Comparison of ENCODE assay signal across 16 cellular contexts in genomic region chr5:1168751-1169607, GRCh38. TPM values are rescaled to one million over a fixed set of nuclear protein-coding genes. Genes with fewer than 3 reads are reported as not detected.
DNase-seq lines count a peak whose midpoint lies in the region; ATAC-seq, FAIRE-seq and TF ChIP-seq lines count a peak whose summit lies in the region.
"Had no signal": no experiment of that assay in that cellular context is flagged by ENCODE, and none has a peak within 500 bp of the region (broad histone marks: within the 10 kb centered on the region; RNA-seq: fewer than 3 reads in every experiment).

No MANE protein-coding gene starts in this region.

- BruUV-seq in K562 (replicated peaks; lab: Mats Ljungman, UMichigan), result no TSS peak

- in situ Hi-C loops in K562 (cut with MboI), result loop anchor here (5.0 kb wide), 1 partner anchor 473 kb away; no protein-coding TSS in a partner anchor

- H3K9me3 ChIP-seq in left ventricle myocardium inferior (replicated peaks) (no peaks in the 10 kb centered on the region), K562 (replicated peaks; ENCODE audit: control insufficient read depth, insufficient read depth, low read depth, low read length) (no peaks in the 10 kb centered on the region)
- H3K9me3 ChIP-seq: gastrocnemius medialis, suprapubic skin had no signal

- peak; percentile 15 for DNase-seq in left cardiac atrium
- no peak for DNase-seq in left ventricle myocardium inferior
- peak; percentile 88 for DNase-seq in MV-4-11 (lab: John Stamatoyannopoulos, UW)
- DNase-seq in K562 (ENCODE audit: extremely low read depth in 1 of 4, low spot score in 3 of 4), result no peak
- no peak for DNase-seq in effector memory CD8-positive, alpha-beta T cell
- no peak for DNase-seq in activated CD4-positive, alpha-beta T cell treated with anti-CD3 and anti-CD28 coated beads for 48 hours
- DNase-seq in head of caudate nucleus, result no peak
- DNase-seq: NK-92 treated with Interleukin-12 subunit alpha and Interleukin-12 subunit beta, amount 100 ng/mL, for 24 hours had no signal

- H2AFZ ChIP-seq in K562 (ENCODE audit: low read depth, low read length), result no peak overlapping the region

- peaks cover 21 to 56% of the 10 kb centered on the region in 2 donors for H3K27me3 Mint-ChIP-seq in effector memory CD8-positive, alpha-beta T cell

- WGBS in K562 (ENCODE audit: insufficient coverage, low coverage, missing lambda C conversion rate), result 37% methylated on average over 38 of the region's 38 CpGs

- no peak for FAIRE-seq in K562 (lab: Jason Lieb, UNC)

- H3K4me1 ChIP-seq in left ventricle myocardium inferior (peaks cover 15% of the 10 kb centered on the region), K562 (replicated peaks in 1 of 2; ENCODE audit: control insufficient read depth in 2 of 2, insufficient read depth in 2 of 2, low read length in 2 of 2) (peaks cover 2 to 33% of the 10 kb centered on the region in 2 experiments; a peak in 4 of 5 replicates)
- H3K4me1 ChIP-seq: gastrocnemius medialis had no signal

- no peak for TF ChIP-seq POLR2A in K562 (conservative IDR thresholded peaks at IDR 0.05)

- H3K27ac ChIP-seq in left ventricle myocardium inferior (replicated peaks) (no peak overlapping the region), K562 (ENCODE audit: extremely low read depth, low read depth, low read length) (no peak overlapping the region)
- H3K27ac ChIP-seq: dorsolateral prefrontal cortex, gastrocnemius medialis, suprapubic skin, WERI-Rb-1 had no signal

- CTCF ChIA-PET in K562 (lab: Yijun Ruan, JAX; ENCODE audit: low intra/inter-chr PET ratio), result interaction anchor here (0.7 to 2.7 kb wide), 10 partner anchors 13 to 476 kb away, joined by 3 to 25 read pairs (median 10); no protein-coding TSS in a partner anchor

- no peak overlapping the region for H3K27ac Mint-ChIP-seq in effector memory CD8-positive, alpha-beta T cell
- H3K27ac Mint-ChIP-seq: activated CD4-positive, alpha-beta memory T cell treated with anti-CD3 and anti-CD28 coated beads, Interleukin-2, amount 10 ng/mL, durations not matched to agents 7 days and 5 days had no signal

- POLR2A ChIA-PET in K562 (lab: Yijun Ruan, JAX), result interaction anchor here (0.5 to 1.0 kb wide), 4 partner anchors 50 to 142 kb away, joined by 3 to 4 read pairs (median 3); no protein-coding TSS in a partner anchor

- TF ChIP-seq RAD21 in K562 (CRISPR knock-in tag; conservative IDR thresholded peaks at IDR 0.05 in 1 of 2, IDR thresholded peaks at IDR 0.05 in 1 of 2), result no peak

- no peaks in the 10 kb centered on the region for H3K9me1 ChIP-seq in K562 (ENCODE audit: control insufficient read depth, insufficient read depth, low read length)

- no peak for TF ChIP-seq EP300 in K562 (IDR thresholded peaks at IDR 0.05; ENCODE audit: low read length)

- H3K36me3 Mint-ChIP-seq in effector memory CD8-positive, alpha-beta T cell (ENCODE audit: insufficient read depth), result no peaks in the 10 kb centered on the region
- H3K36me3 Mint-ChIP-seq: CD8-positive, alpha-beta memory T cell had no signal

- H3K4me3 ChIP-seq in left ventricle myocardium inferior (no peak overlapping the region), K562 (no peak overlapping the region)
- H3K4me3 ChIP-seq: suprapubic skin had no signal

- peak overlapping the region in 1 of 2 donors; percentile 44 for H3K4me3 Mint-ChIP-seq in effector memory CD8-positive, alpha-beta T cell

- H4K20me1 ChIP-seq in K562 (replicated peaks; ENCODE audit: control insufficient read depth, insufficient read depth, low read length), result peaks cover 14% of the 10 kb centered on the region

- no peaks in the 10 kb centered on the region for H3K79me2 ChIP-seq in K562 (ENCODE audit: control insufficient read depth, insufficient read depth, low read length)

- H3K27me3 ChIP-seq in left ventricle myocardium inferior (ENCODE audit: low read depth) (peaks cover 4% of the 10 kb centered on the region), K562 (ENCODE audit: control insufficient read depth in 2 of 2, insufficient read depth in 2 of 2, low read length in 2 of 2) (peaks cover 10 to 42% of the 10 kb centered on the region in 2 experiments)

- peaks cover 7 to 10% of the 10 kb centered on the region in 2 donors for H3K4me1 Mint-ChIP-seq in effector memory CD8-positive, alpha-beta T cell (ENCODE audit: low read depth in 2 of 2)

- no peak overlapping the region for H3K4me2 ChIP-seq in K562 (ENCODE audit: insufficient read depth, low read length)

- no peak overlapping the region for H3K9ac ChIP-seq in K562 (ENCODE audit: insufficient read depth in 1 of 2, low read depth in 2 of 2, low read length in 2 of 2)

- H3K36me3 ChIP-seq in left ventricle myocardium inferior, result no peaks in the 10 kb centered on the region
- no peaks in the 10 kb centered on the region for H3K36me3 ChIP-seq in K562 (ENCODE audit: control insufficient read depth, insufficient read depth, low read length)
- H3K36me3 ChIP-seq: gastrocnemius medialis, suprapubic skin, WERI-Rb-1 had no signal

- TF ChIP-seq CTCF in left ventricle myocardium inferior (IDR thresholded peaks at IDR 0.05; ENCODE audit: borderline replicate concordance), result no peak
- TF ChIP-seq CTCF in K562 (IDR thresholded peaks at IDR 0.05 in 2 of 3, conservative IDR thresholded peaks at IDR 0.05 in 1 of 3; ENCODE audit: insufficient read depth in 2 of 3, low read depth in 1 of 3, low read length in 3 of 3), result no peak

- no peak for ATAC-seq in left cardiac atrium
- ATAC-seq in K562, result no peak
- no peak for ATAC-seq in effector memory CD8-positive, alpha-beta T cell (replicated peaks)

- H3K9me3 Mint-ChIP-seq in effector memory CD8-positive, alpha-beta T cell, result no peaks in the 10 kb centered on the region
- H3K9me3 Mint-ChIP-seq: activated CD4-positive, alpha-beta memory T cell treated with anti-CD3 and anti-CD28 coated beads, Interleukin-2, amount 10 ng/mL, durations not matched to agents 7 days and 5 days; CD8-positive, alpha-beta memory T cell had no signal

- intact Hi-C loops in left cardiac atrium (cut with DNase I) (loop anchor here (5.0 to 10.0 kb wide), 3 partner anchors 244 to 478 kb away; no protein-coding TSS in a partner anchor), left ventricle myocardium inferior (cut with micrococcal nuclease) (no loop called here), K562 (cut with micrococcal nuclease) (loop anchor here (1.0 to 10.0 kb wide), 5 partner anchors 35 to 476 kb away; no protein-coding TSS in a partner anchor), head of caudate nucleus (cut with DNase I) (loop anchor here (10.0 kb wide), 2 partner anchors 244 to 476 kb away; no protein-coding TSS in a partner anchor)

RNA-seq across cellular contexts. Expression of gene SLC6A19, which starts 32.4 kb away (rescaled TPM):
- not detected for total RNA-seq in left cardiac atrium
- total RNA-seq in left ventricle myocardium inferior, result not detected
- total RNA-seq in K562 (2011; cell fraction: chromatin; rRNA removed; ENCODE audit: low replicate concordance), result 1.7 and 3.2 TPM in 2 replicates
- 2.1 and 2.2 TPM in 2 replicates for total RNA-seq in K562 (2011; cell fraction: nucleolus; rRNA removed)
- 1.5 and 1.6 TPM in 2 replicates for total RNA-seq in K562 (2011; cell fraction: nucleoplasm; rRNA removed)
- 0.59 and 1.3 TPM in 2 replicates for total RNA-seq in K562 (2014; rRNA removed)
- total RNA-seq in K562 (2014; rRNA removed; fragmentation: Illumina TruSeq; extraction: Trizol), result 0.26 and 0.47 TPM in 2 replicates
- 0.43 and 0.49 TPM in 2 replicates for total RNA-seq in K562 (2015; rRNA removed; fragmentation: Illumina TruSeq; extraction: Trizol)
- 1.3 and 1.6 TPM in 2 replicates for total RNA-seq in K562 (2021)
- polyA plus RNA-seq in K562 (2011; rRNA removed), result 0.26 and 0.65 TPM in 2 replicates
- 0.27 and 1.1 TPM in 2 replicates for polyA plus RNA-seq in K562 (2011; cell fraction: cytosol; rRNA removed)
- 1.4 and 5.0 TPM in 2 replicates for polyA plus RNA-seq in K562 (2011; cell fraction: nucleus; rRNA removed)
- polyA plus RNA-seq in K562 (2012), result 4.1 and 5.2 TPM in 2 replicates
- 0.74 and 1.1 TPM in 2 replicates for polyA plus RNA-seq in K562 (2014; fragmentation: Illumina TruSeq; extraction: Trizol)
- polyA plus RNA-seq in K562 (2014; fragmentation: Nextera tagmentation; extraction: Ambion mirVana), result under 1 TPM; 0.03 to 0.04 TPM
- polyA plus RNA-seq in K562 (2014; rRNA removed), result 1.0 and 1.1 TPM in 2 replicates
- 0.21 and 1.3 TPM in 2 replicates for polyA minus RNA-seq in K562 (2011; rRNA and poly(A)+ RNA removed)
- 0.27 and 0.95 TPM in 2 replicates for polyA minus RNA-seq in K562 (2011; cell fraction: cytosol; rRNA and poly(A)+ RNA removed)
- polyA minus RNA-seq in K562 (2011; cell fraction: nucleus; rRNA and poly(A)+ RNA removed), result 0.22 and 0.67 TPM in 2 replicates
- total RNA-seq: activated CD4-positive, alpha-beta memory T cell treated with anti-CD3 and anti-CD28 coated beads, Interleukin-2, amount 10 ng/mL, durations not matched to agents 7 days and 5 days; CD8-positive, alpha-beta memory T cell; epithelial cell of proximal tubule; pulmonary artery endothelial cell had no signal
- polyA plus RNA-seq: CD8-positive, alpha-beta memory T cell had no signal

RNA-seq across cellular contexts. Expression of gene SLC6A18, which starts 56.2 kb away (rescaled TPM):
- not detected for total RNA-seq in left cardiac atrium
- total RNA-seq in left ventricle myocardium inferior, result not detected
- not detected in 2 replicates for total RNA-seq in K562 (2011; cell fraction: chromatin; rRNA removed; ENCODE audit: low replicate concordance)
- total RNA-seq in K562 (2011; cell fraction: nucleolus; rRNA removed), result not detected in 2 replicates
- not detected in 2 replicates for total RNA-seq in K562 (2011; cell fraction: nucleoplasm; rRNA removed)
- not detected in 2 replicates for total RNA-seq in K562 (2014; rRNA removed)
- total RNA-seq in K562 (2014; rRNA removed; fragmentation: Illumina TruSeq; extraction: Trizol), result not detected in 2 replicates
- not detected in 2 replicates for total RNA-seq in K562 (2015; rRNA removed; fragmentation: Illumina TruSeq; extraction: Trizol)
- not detected in 2 replicates for total RNA-seq in K562 (2021)
- not detected in 2 replicates for polyA plus RNA-seq in K562 (2011; rRNA removed)
- polyA plus RNA-seq in K562 (2011; cell fraction: cytosol; rRNA removed), result not detected in 2 replicates
- not detected in 2 replicates for polyA plus RNA-seq in K562 (2011; cell fraction: nucleus; rRNA removed)
- polyA plus RNA-seq in K562 (2012), result not detected in 2 replicates
- not detected in 2 replicates for polyA plus RNA-seq in K562 (2014; fragmentation: Illumina TruSeq; extraction: Trizol)
- polyA plus RNA-seq in K562 (2014; fragmentation: Nextera tagmentation; extraction: Ambion mirVana), result not detected
- polyA plus RNA-seq in K562 (2014; rRNA removed), result not detected in 2 replicates
- not detected in 2 replicates for polyA minus RNA-seq in K562 (2011; rRNA and poly(A)+ RNA removed)
- not detected in 2 replicates for polyA minus RNA-seq in K562 (2011; cell fraction: cytosol; rRNA and poly(A)+ RNA removed)
- polyA minus RNA-seq in K562 (2011; cell fraction: nucleus; rRNA and poly(A)+ RNA removed), result not detected in 2 replicates
- total RNA-seq: activated CD4-positive, alpha-beta memory T cell treated with anti-CD3 and anti-CD28 coated beads, Interleukin-2, amount 10 ng/mL, durations not matched to agents 7 days and 5 days; CD8-positive, alpha-beta memory T cell; dorsolateral prefrontal cortex; epithelial cell of proximal tubule; gastrocnemius medialis; pulmonary artery endothelial cell; suprapubic skin had no signal
- polyA plus RNA-seq: CD8-positive, alpha-beta memory T cell had no signal

RNA-seq across cellular contexts. Expression of gene SLC12A7, which starts 57.1 kb away (rescaled TPM):
- total RNA-seq in left cardiac atrium, result 10 to 100 TPM; 53.7 to 54.1 TPM
- total RNA-seq in left ventricle myocardium inferior, result 140 TPM
- total RNA-seq in K562 (2011; cell fraction: chromatin; rRNA removed; ENCODE audit: low replicate concordance), result 13.6 and 46.2 TPM in 2 replicates
- total RNA-seq in K562 (2011; cell fraction: nucleolus; rRNA removed), result 15.9 and 26.2 TPM in 2 replicates
- 8.9 and 10.9 TPM in 2 replicates for total RNA-seq in K562 (2011; cell fraction: nucleoplasm; rRNA removed)
- 1.1 and 1.3 TPM in 2 replicates for total RNA-seq in K562 (2014; rRNA removed)
- total RNA-seq in K562 (2014; rRNA removed; fragmentation: Illumina TruSeq; extraction: Trizol), result 0.11 and 0.22 TPM in 2 replicates
- 0.51 and 0.53 TPM in 2 replicates for total RNA-seq in K562 (2015; rRNA removed; fragmentation: Illumina TruSeq; extraction: Trizol)
- 1.8 and 1.9 TPM in 2 replicates for total RNA-seq in K562 (2021)
- 3.1 and 15.7 TPM in 2 replicates for polyA plus RNA-seq in K562 (2011; rRNA removed)
- 5.3 and 11.3 TPM in 2 replicates for polyA plus RNA-seq in K562 (2011; cell fraction: cytosol; rRNA removed)
- polyA plus RNA-seq in K562 (2011; cell fraction: nucleus; rRNA removed), result 55.8 and 115 TPM in 2 replicates
- polyA plus RNA-seq in K562 (2012), result 1.2 and 3.8 TPM in 2 replicates
- 0.56 and 0.83 TPM in 2 replicates for polyA plus RNA-seq in K562 (2014; fragmentation: Illumina TruSeq; extraction: Trizol)
- polyA plus RNA-seq in K562 (2014; fragmentation: Nextera tagmentation; extraction: Ambion mirVana), result under 1 TPM; 0.01 to 0.04 TPM
- polyA plus RNA-seq in K562 (2014; rRNA removed), result 0.73 and 1.0 TPM in 2 replicates
- polyA minus RNA-seq in K562 (2011; rRNA and poly(A)+ RNA removed), result 2.5 and 9.1 TPM in 2 replicates
- 5.9 and 21.7 TPM in 2 replicates for polyA minus RNA-seq in K562 (2011; cell fraction: cytosol; rRNA and poly(A)+ RNA removed)
- 13.1 and 36.8 TPM in 2 replicates for polyA minus RNA-seq in K562 (2011; cell fraction: nucleus; rRNA and poly(A)+ RNA removed)

Comparison
In these comparisons a context has a peak if more than half of its experiments do, and no peak if none do; other contexts are left out.
1. DNase-seq: peak in left cardiac atrium (single experiment) and MV-4-11 (single experiment); none in left ventricle myocardium inferior (single experiment), K562 (0 of 4), effector memory CD8-positive, alpha-beta T cell (0 of 3), activated CD4-positive, alpha-beta T cell treated with anti-CD3 and anti-CD28 coated beads for 48 hours (single experiment) and head of caudate nucleus (0 of 42).